ENCODE assay signal across 8 cellular contexts in the genomic region with DNA sequence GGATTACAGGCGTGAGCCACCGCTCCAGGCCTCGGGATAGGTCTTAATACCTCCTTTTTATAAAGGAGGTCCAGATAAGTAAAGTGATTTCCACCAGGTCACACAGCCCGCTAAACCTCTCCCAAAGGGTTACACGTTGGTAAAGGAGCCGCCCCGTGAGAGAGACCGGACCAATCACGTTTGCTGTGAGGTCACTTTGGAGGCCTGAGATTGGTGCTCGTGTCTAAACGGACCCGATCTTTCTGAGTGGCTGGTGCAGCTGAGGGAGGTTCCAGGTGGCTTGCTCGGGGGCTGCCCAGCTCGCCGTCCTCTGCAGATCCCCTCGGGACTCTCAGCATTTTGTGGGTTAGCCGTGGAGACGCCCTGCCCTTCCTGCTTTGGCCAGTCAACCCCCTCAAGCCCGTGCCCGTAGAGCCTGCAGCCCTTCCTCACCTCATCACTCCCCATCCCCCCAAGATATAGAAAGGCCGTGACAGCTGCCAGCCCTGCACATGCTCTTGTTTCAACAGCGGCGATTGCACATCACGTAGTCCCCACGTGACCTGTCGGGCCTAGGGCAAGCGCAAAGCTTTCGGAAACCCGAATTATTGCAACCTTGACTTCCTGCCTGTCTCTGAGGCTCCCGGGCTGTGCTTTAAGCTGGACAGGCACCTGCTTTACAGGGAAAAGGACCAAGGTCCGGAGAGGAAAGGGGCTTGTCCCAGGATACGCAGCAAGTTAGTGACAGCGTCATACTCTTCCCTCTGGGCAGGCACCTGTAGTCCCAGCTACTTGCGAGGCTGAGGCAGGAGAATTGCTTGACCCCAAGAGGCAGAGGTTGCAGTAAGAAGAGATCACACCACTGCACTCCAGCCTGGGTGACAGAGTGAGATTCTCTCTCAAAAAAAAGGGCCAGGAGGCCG. TPM values are rescaled to one million over a fixed set of nuclear protein-coding genes. Genes with fewer than 3 reads are reported as not detected.
A peak's percentile ranks its signal among the peaks of the same experiment; 100 is the strongest.
DNase-seq lines count a peak whose midpoint lies in the region; ATAC-seq and TF ChIP-seq lines count a peak whose summit lies in the region.

No MANE protein-coding gene starts in this region.

- no peaks in the 10 kb centered on the region for H3K9me3 Mint-ChIP-seq in activated naive CD8-positive, alpha-beta T cell treated with anti-CD3 and anti-CD28 coated beads, Interleukin-2, amount 50 U/mL, for 24 hours
- no peaks in the 10 kb centered on the region for H3K9me3 Mint-ChIP-seq in osteocyte (ENCODE audit: unreplicated experiment)

- H3K27ac ChIP-seq in thoracic aorta: peak overlapping the region; percentile 69 to 79

- peaks cover 6 to 10% of the 10 kb centered on the region in 2 donors for H3K4me1 ChIP-seq in thoracic aorta (ENCODE audit: control insufficient read depth in 1 of 2, low read depth in 2 of 2)

- intact Hi-C loops in Right ventricle myocardium superior (cut with DNase I): loop anchor here (10.0 kb wide), 1 partner anchor 222 kb away; the partner anchor contains the start of genes ECHDC2 and SCP2

- ATAC-seq in GM21737 (IDR thresholded peaks at IDR 0.05; ENCODE audit: unreplicated experiment): peak; percentile 86
- ATAC-seq in activated naive CD8-positive, alpha-beta T cell treated with anti-CD3 and anti-CD28 coated beads, Interleukin-2, amount 50 U/mL, for 24 hours: peak; percentile 93
- peak; percentile 86 for ATAC-seq in Right ventricle myocardium superior (ENCODE audit: poor library complexity)
- peak; percentile 90 for ATAC-seq in thoracic aorta (ENCODE audit: insufficient number of reproducible peaks, low FRiP score, low read depth)

- peak overlapping the region; percentile 86 for H3K4me3 Mint-ChIP-seq in activated naive CD8-positive, alpha-beta T cell treated with anti-CD3 and anti-CD28 coated beads, Interleukin-2, amount 50 U/mL, for 24 hours
- peak overlapping the region; percentile 86 for H3K4me3 Mint-ChIP-seq in osteocyte (ENCODE audit: unreplicated experiment)

- DNase-seq in DMS53 treated with DMSO at 0.1 percent for 48 hours (lab: John Stamatoyannopoulos, UW; ENCODE audit: unreplicated experiment) (peak; percentile 99), LHCN-M2 (ENCODE audit: low read depth) (peak; percentile 95), SKM-1 treated with dmso at 0.1 percent for 144 hours (lab: John Stamatoyannopoulos, UW; ENCODE audit: unreplicated experiment) (peak; percentile 87), Right ventricle myocardium superior (peak; percentile 92), osteocyte (ENCODE audit: extremely low spot score, unreplicated experiment) (peak; percentile 87), thoracic aorta (ENCODE audit: low spot score) (peak; percentile 75)
- peak; percentile 78 for DNase-seq in activated naive CD8-positive, alpha-beta T cell treated with anti-CD3 and anti-CD28 coated beads, Interleukin-2, amount 50 U/mL, for 24 hours

- H3K4me3 ChIP-seq in thoracic aorta: peak overlapping the region; percentile 76

- H3K4me1 Mint-ChIP-seq in activated naive CD8-positive, alpha-beta T cell treated with anti-CD3 and anti-CD28 coated beads, Interleukin-2, amount 50 U/mL, for 24 hours: peaks cover 25% of the 10 kb centered on the region
- H3K4me1 Mint-ChIP-seq in osteocyte (ENCODE audit: unreplicated experiment): peaks cover 18% of the 10 kb centered on the region

- H3K9me3 ChIP-seq in thoracic aorta: no peaks in the 10 kb centered on the region

- H3K27me3 Mint-ChIP-seq in activated naive CD8-positive, alpha-beta T cell treated with anti-CD3 and anti-CD28 coated beads, Interleukin-2, amount 50 U/mL, for 24 hours: peaks cover 2% of the 10 kb centered on the region
- peaks cover 3% of the 10 kb centered on the region for H3K27me3 Mint-ChIP-seq in osteocyte (ENCODE audit: unreplicated experiment)

- H3K27ac Mint-ChIP-seq in activated naive CD8-positive, alpha-beta T cell treated with anti-CD3 and anti-CD28 coated beads, Interleukin-2, amount 50 U/mL, for 24 hours: peak overlapping the region; percentile 94
- H3K27ac Mint-ChIP-seq in osteocyte (ENCODE audit: unreplicated experiment): peak overlapping the region; percentile 81

- TF ChIP-seq CTCF in osteocyte (IDR thresholded peaks at IDR 0.05) (no peak), thoracic aorta (IDR thresholded peaks at IDR 0.05) (no peak)

- H3K27me3 ChIP-seq in thoracic aorta (replicated peaks; ENCODE audit: insufficient read depth): no peaks in the 10 kb centered on the region

- H3K36me3 ChIP-seq in thoracic aorta: no peaks in the 10 kb centered on the region

- no peaks in the 10 kb centered on the region for H3K36me3 Mint-ChIP-seq in activated naive CD8-positive, alpha-beta T cell treated with anti-CD3 and anti-CD28 coated beads, Interleukin-2, amount 50 U/mL, for 24 hours (ENCODE audit: low read depth)
- H3K36me3 Mint-ChIP-seq in osteocyte (ENCODE audit: unreplicated experiment): no peaks in the 10 kb centered on the region

RNA-seq across cellular contexts. Expression of gene COA7, which starts 5.0 kb away (rescaled TPM):
- total RNA-seq in LHCN-M2 (2014; rRNA removed) (13.2 and 15.8 TPM in 2 replicates), Right ventricle myocardium superior (18.6 TPM), osteocyte (25.7 and 27.7 TPM in 2 replicates), thoracic aorta (1 to 10 TPM; 4.6 to 9.9 TPM)
- 15.4 TPM for polyA plus RNA-seq in LHCN-M2 (2012)

RNA-seq across cellular contexts. Expression of gene ZYG11B, which starts 23.1 kb away (rescaled TPM):
- total RNA-seq in LHCN-M2 (2014; rRNA removed) (33.1 and 36.6 TPM in 2 replicates), Right ventricle myocardium superior (75.0 TPM), osteocyte (34.3 and 37.1 TPM in 2 replicates), thoracic aorta (10 to 100 TPM; 41.6 to 46.8 TPM)
- 6.2 TPM for polyA plus RNA-seq in LHCN-M2 (2012)

Comparison
In these comparisons a context has a peak if more than half of its experiments do, and no peak if none do; other contexts are left out.
1. Peak in every context shown above with its lines: DNase-seq, ATAC-seq, H3K4me3 ChIP-seq and H3K27ac ChIP-seq.